ENCODE assay signal across 22 cellular contexts in the genomic region with DNA sequence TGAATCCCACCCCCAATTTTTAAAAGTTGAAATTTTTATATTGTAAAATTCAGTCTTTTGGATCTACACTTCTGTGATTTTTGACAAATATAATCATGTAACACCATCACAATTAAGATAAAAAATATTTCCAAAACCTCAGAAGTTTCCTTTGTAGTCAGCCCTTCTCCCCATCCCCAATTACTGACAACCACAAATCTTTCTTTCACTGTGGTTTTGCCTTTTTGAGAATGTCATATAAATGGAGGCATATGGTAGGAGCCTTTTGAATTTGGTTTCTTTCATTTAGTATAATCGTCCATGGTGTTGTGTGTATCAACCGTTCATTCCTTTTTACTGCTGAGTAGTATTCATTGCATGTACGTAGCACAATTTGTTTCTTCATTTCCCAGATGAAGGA. TPM values are rescaled to one million over a fixed set of nuclear protein-coding genes. Genes with fewer than 3 reads are reported as not detected.
A peak's percentile ranks its signal among the peaks of the same experiment; 100 is the strongest.
DNase-seq lines count a peak whose midpoint lies in the region; ATAC-seq, FAIRE-seq and TF ChIP-seq lines count a peak whose summit lies in the region.
"Had no signal": no experiment of that assay in that cellular context is flagged by ENCODE, and none has a peak within 500 bp of the region (broad histone marks: within the 10 kb centered on the region; RNA-seq: fewer than 3 reads in every experiment).

No MANE protein-coding gene starts in this region.

- DNase-seq in stimulated activated naive CD8-positive, alpha-beta T cell treated with anti-CD3 and anti-CD28 coated beads, Interleukin-15, Interleukin-2, amounts not matched to agents 100 U/mL and 50 U/mL, for 24 hours: no peak
- DNase-seq in stimulated activated naive CD8-positive, alpha-beta T cell treated with anti-CD3 and anti-CD28 coated beads, Interleukin-15, amount 100 ng/mL, for 72 hours: no peak
- peak; percentile 22 for DNase-seq in Jurkat, Clone E6-1 (ENCODE audit: low read depth, low spot score)
- DNase-seq in K562 (ENCODE audit: extremely low read depth in 1 of 4, low spot score in 3 of 4) (no peak), AG08395 (ENCODE audit: low spot score) (no peak)
- DNase-seq in activated effector memory CD4-positive, alpha-beta T cell treated with Interleukin-2 at 50 U/mL for 16 hours: no peak
- DNase-seq: 8988T; BE2C; C1 segment of cervical spinal cord; CD4-positive, alpha-beta memory T cell; CD4-positive, CD25-positive, alpha-beta regulatory T cell; CD8-positive, alpha-beta memory T cell; COR-L47; DMS 273 treated with DMSO at 0.1 percent for 48 hours; DMS79 treated with DMSO at 0.1 percent for 48 hours; GF-D8 had no signal

- peaks cover 25% of the 10 kb centered on the region for H3K4me1 Mint-ChIP-seq in stimulated activated naive CD8-positive, alpha-beta T cell treated with anti-CD3 and anti-CD28 coated beads, Interleukin-15, amount 100 ng/mL, for 72 hours

- TF ChIP-seq CTCF in K562 (IDR thresholded peaks at IDR 0.05 in 2 of 3, conservative IDR thresholded peaks at IDR 0.05 in 1 of 3; ENCODE audit: insufficient read depth in 2 of 3, low read depth in 1 of 3, low read length in 3 of 3): no peak

- TF ChIP-seq RAD21 in K562 (CRISPR knock-in tag; conservative IDR thresholded peaks at IDR 0.05 in 1 of 2, IDR thresholded peaks at IDR 0.05 in 1 of 2): no peak

- no peaks in the 10 kb centered on the region for H3K27me3 Mint-ChIP-seq in stimulated activated naive CD8-positive, alpha-beta T cell treated with anti-CD3 and anti-CD28 coated beads, Interleukin-15, amount 100 ng/mL, for 72 hours
- H3K27me3 Mint-ChIP-seq: CD4-positive, alpha-beta memory T cell; CD8-positive, alpha-beta memory T cell had no signal

- no TSS peak for BruUV-seq in K562 (replicated peaks; lab: Mats Ljungman, UMichigan)

- no peaks in the 10 kb centered on the region for H3K27me3 ChIP-seq in K562 (ENCODE audit: control insufficient read depth in 2 of 2, insufficient read depth in 2 of 2, low read length in 2 of 2)
- H3K27me3 ChIP-seq: BE2C, BLaER1 had no signal

- H3K4me3 Mint-ChIP-seq in stimulated activated naive CD8-positive, alpha-beta T cell treated with anti-CD3 and anti-CD28 coated beads, Interleukin-15, amount 100 ng/mL, for 72 hours: peak overlapping the region in 1 of 2 donors; percentile 28
- H3K4me3 Mint-ChIP-seq: CD14-positive monocyte; CD4-positive, alpha-beta memory T cell; CD4-positive, CD25-positive, alpha-beta regulatory T cell; CD8-positive, alpha-beta memory T cell had no signal

- TF ChIP-seq EP300 in K562 (IDR thresholded peaks at IDR 0.05; ENCODE audit: low read length): no peak

- H3K27ac Mint-ChIP-seq in stimulated activated naive CD8-positive, alpha-beta T cell treated with anti-CD3 and anti-CD28 coated beads, Interleukin-15, amount 100 ng/mL, for 72 hours: peak overlapping the region in 1 of 2 donors; percentile 4
- H3K27ac Mint-ChIP-seq: CD14-positive monocyte; CD4-positive, alpha-beta memory T cell; CD4-positive, CD25-positive, alpha-beta regulatory T cell had no signal

- ATAC-seq in stimulated activated naive CD8-positive, alpha-beta T cell treated with anti-CD3 and anti-CD28 coated beads, Interleukin-15, Interleukin-2, amounts not matched to agents 100 U/mL and 50 U/mL, for 24 hours: peak; percentile 25
- no peak for ATAC-seq in stimulated activated naive CD8-positive, alpha-beta T cell treated with anti-CD3 and anti-CD28 coated beads, Interleukin-15, amount 100 ng/mL, for 72 hours
- no peak for ATAC-seq in K562

- no peaks in the 10 kb centered on the region for H4K20me1 ChIP-seq in K562 (replicated peaks; ENCODE audit: control insufficient read depth, insufficient read depth, low read length)
- H4K20me1 ChIP-seq: BLaER1 had no signal

- H3K9me3 Mint-ChIP-seq in stimulated activated naive CD8-positive, alpha-beta T cell treated with anti-CD3 and anti-CD28 coated beads, Interleukin-15, amount 100 ng/mL, for 72 hours: no peaks in the 10 kb centered on the region
- H3K9me3 Mint-ChIP-seq: CD4-positive, CD25-positive, alpha-beta regulatory T cell; CD8-positive, alpha-beta memory T cell had no signal

- H3K9ac ChIP-seq in K562 (ENCODE audit: insufficient read depth in 1 of 2, low read depth in 2 of 2, low read length in 2 of 2): no peak overlapping the region
- H3K9ac ChIP-seq: BLaER1 had no signal

- POLR2A ChIA-PET in K562 (lab: Yijun Ruan, JAX): no interaction called here

- no peaks in the 10 kb centered on the region for H3K36me3 ChIP-seq in K562 (ENCODE audit: control insufficient read depth, insufficient read depth, low read length)
- H3K36me3 ChIP-seq: BE2C, BLaER1 had no signal

- no peak for TF ChIP-seq POLR2A in K562 (conservative IDR thresholded peaks at IDR 0.05)

- CTCF ChIA-PET in K562 (lab: Yijun Ruan, JAX; ENCODE audit: low intra/inter-chr PET ratio): no interaction called here

- H2AFZ ChIP-seq in K562 (ENCODE audit: low read depth, low read length): no peak overlapping the region; the same call in 1 of the 2 replicates

- intact Hi-C loops in K562 (cut with micrococcal nuclease): no loop called here

- no peak overlapping the region for H3K4me3 ChIP-seq in Jurkat, Clone E6-1 (ENCODE audit: low read length)
- H3K4me3 ChIP-seq in K562: no peak overlapping the region
- H3K4me3 ChIP-seq: BLaER1 had no signal

- in situ Hi-C loops in K562 (cut with MboI): no loop called here

- no peaks in the 10 kb centered on the region for H3K9me1 ChIP-seq in K562 (ENCODE audit: control insufficient read depth, insufficient read depth, low read length)

- FAIRE-seq in K562 (lab: Jason Lieb, UNC): peak; percentile 6
- FAIRE-seq: A204.1, G401.6, GM12891, GM19239 had no signal

- 65% methylated on average over 3 of the region's 3 CpGs for WGBS in K562 (ENCODE audit: insufficient coverage, low coverage, missing lambda C conversion rate)

- peaks cover 6 to 18% of the 10 kb centered on the region in 2 experiments; a peak in 3 of 5 replicates for H3K4me1 ChIP-seq in K562 (replicated peaks in 1 of 2; ENCODE audit: control insufficient read depth in 2 of 2, insufficient read depth in 2 of 2, low read length in 2 of 2)
- H3K4me1 ChIP-seq: BE2C, BLaER1 had no signal

- H3K9me3 ChIP-seq in K562 (replicated peaks; ENCODE audit: control insufficient read depth, insufficient read depth, low read depth, low read length): no peaks in the 10 kb centered on the region
- H3K9me3 ChIP-seq: BE2C, BLaER1 had no signal

- H3K27ac ChIP-seq in K562 (ENCODE audit: extremely low read depth, low read depth, low read length): no peak overlapping the region; the same call in 2 of the 3 replicates
- H3K27ac ChIP-seq: BLaER1 had no signal

- no peak overlapping the region for H3K4me2 ChIP-seq in K562 (ENCODE audit: insufficient read depth, low read length)
- H3K4me2 ChIP-seq: BLaER1 had no signal

- no peaks in the 10 kb centered on the region for H3K79me2 ChIP-seq in K562 (ENCODE audit: control insufficient read depth, insufficient read depth, low read length)

RNA-seq across cellular contexts. Expression of a gene that starts 7.9 kb away (rescaled TPM):
- polyA plus RNA-seq in Jurkat, Clone E6-1 (2012; ENCODE audit: insufficient read depth, insufficient read length): not detected
- 0.07 TPM in 1 of 2 replicates, not detected in the other for total RNA-seq in K562 (2011; cell fraction: chromatin; rRNA removed; ENCODE audit: low replicate concordance)
- total RNA-seq in K562 (2011; cell fraction: nucleolus; rRNA removed): 0.13 and 0.17 TPM in 2 replicates
- 0.15 TPM in 1 of 2 replicates, not detected in the other for total RNA-seq in K562 (2011; cell fraction: nucleoplasm; rRNA removed)
- total RNA-seq in K562 (2014; rRNA removed) (0.04 TPM in 1 of 2 replicates, not detected in the other), K562 (2014; rRNA removed; fragmentation: Illumina TruSeq; extraction: Trizol) (not detected in 2 replicates), K562 (2015; rRNA removed; fragmentation: Illumina TruSeq; extraction: Trizol) (not detected in 2 replicates), K562 (2021) (not detected in 2 replicates)
- polyA plus RNA-seq in K562 (2011; rRNA removed) (0.03 and 0.05 TPM in 2 replicates), K562 (2014; fragmentation: Illumina TruSeq; extraction: Trizol) (not detected in 2 replicates), K562 (2014; fragmentation: Nextera tagmentation; extraction: Ambion mirVana) (not detected), K562 (2014; rRNA removed) (not detected in 2 replicates)
- polyA plus RNA-seq in K562 (2011; cell fraction: cytosol; rRNA removed): 0.01 TPM in 2 replicates
- 0.03 and 0.06 TPM in 2 replicates for polyA plus RNA-seq in K562 (2011; cell fraction: nucleus; rRNA removed)
- polyA plus RNA-seq in K562 (2012): 0.35 and 0.60 TPM in 2 replicates
- 0.06 TPM in 1 of 2 replicates, not detected in the other for polyA minus RNA-seq in K562 (2011; rRNA and poly(A)+ RNA removed)
- polyA minus RNA-seq in K562 (2011; cell fraction: cytosol; rRNA and poly(A)+ RNA removed): not detected in 2 replicates
- under 0.01 TPM in 1 of 2 replicates, not detected in the other for polyA minus RNA-seq in K562 (2011; cell fraction: nucleus; rRNA and poly(A)+ RNA removed)
- polyA plus RNA-seq: CD14-positive monocyte; CD4-positive, alpha-beta memory T cell; CD4-positive, CD25-positive, alpha-beta regulatory T cell had no signal

RNA-seq across cellular contexts. Expression of a gene that starts 34.0 kb away (rescaled TPM):
- 33.9 TPM for polyA plus RNA-seq in Jurkat, Clone E6-1 (2012; ENCODE audit: insufficient read depth, insufficient read length)
- total RNA-seq in K562 (2011; cell fraction: chromatin; rRNA removed; ENCODE audit: low replicate concordance): 33.8 and 107 TPM in 2 replicates
- 18.4 and 18.7 TPM in 2 replicates for total RNA-seq in K562 (2011; cell fraction: nucleolus; rRNA removed)
- 32.0 and 40.7 TPM in 2 replicates for total RNA-seq in K562 (2011; cell fraction: nucleoplasm; rRNA removed)
- total RNA-seq in K562 (2014; rRNA removed) (37.0 and 39.6 TPM in 2 replicates), K562 (2014; rRNA removed; fragmentation: Illumina TruSeq; extraction: Trizol) (50.9 and 55.9 TPM in 2 replicates), K562 (2015; rRNA removed; fragmentation: Illumina TruSeq; extraction: Trizol) (51.3 and 52.1 TPM in 2 replicates), K562 (2021) (61.5 and 67.1 TPM in 2 replicates)
- polyA plus RNA-seq in K562 (2011; rRNA removed) (50.2 and 79.0 TPM in 2 replicates), K562 (2014; fragmentation: Illumina TruSeq; extraction: Trizol) (54.6 and 63.1 TPM in 2 replicates), K562 (2014; fragmentation: Nextera tagmentation; extraction: Ambion mirVana) (10 to 100 TPM; 11.2 to 13.4 TPM), K562 (2014; rRNA removed) (66.6 and 83.3 TPM in 2 replicates)
- 16.6 and 19.7 TPM in 2 replicates for polyA plus RNA-seq in K562 (2011; cell fraction: cytosol; rRNA removed)
- 19.1 and 28.2 TPM in 2 replicates for polyA plus RNA-seq in K562 (2011; cell fraction: nucleus; rRNA removed)
- polyA plus RNA-seq in K562 (2012): 30.9 and 45.6 TPM in 2 replicates
- polyA minus RNA-seq in K562 (2011; rRNA and poly(A)+ RNA removed): 132 and 144 TPM in 2 replicates
- polyA minus RNA-seq in K562 (2011; cell fraction: cytosol; rRNA and poly(A)+ RNA removed): 29.6 and 38.5 TPM in 2 replicates
- polyA minus RNA-seq in K562 (2011; cell fraction: nucleus; rRNA and poly(A)+ RNA removed): 25.8 and 40.2 TPM in 2 replicates
